ENCODE assay signal across 2 cellular contexts in the genomic region with DNA sequence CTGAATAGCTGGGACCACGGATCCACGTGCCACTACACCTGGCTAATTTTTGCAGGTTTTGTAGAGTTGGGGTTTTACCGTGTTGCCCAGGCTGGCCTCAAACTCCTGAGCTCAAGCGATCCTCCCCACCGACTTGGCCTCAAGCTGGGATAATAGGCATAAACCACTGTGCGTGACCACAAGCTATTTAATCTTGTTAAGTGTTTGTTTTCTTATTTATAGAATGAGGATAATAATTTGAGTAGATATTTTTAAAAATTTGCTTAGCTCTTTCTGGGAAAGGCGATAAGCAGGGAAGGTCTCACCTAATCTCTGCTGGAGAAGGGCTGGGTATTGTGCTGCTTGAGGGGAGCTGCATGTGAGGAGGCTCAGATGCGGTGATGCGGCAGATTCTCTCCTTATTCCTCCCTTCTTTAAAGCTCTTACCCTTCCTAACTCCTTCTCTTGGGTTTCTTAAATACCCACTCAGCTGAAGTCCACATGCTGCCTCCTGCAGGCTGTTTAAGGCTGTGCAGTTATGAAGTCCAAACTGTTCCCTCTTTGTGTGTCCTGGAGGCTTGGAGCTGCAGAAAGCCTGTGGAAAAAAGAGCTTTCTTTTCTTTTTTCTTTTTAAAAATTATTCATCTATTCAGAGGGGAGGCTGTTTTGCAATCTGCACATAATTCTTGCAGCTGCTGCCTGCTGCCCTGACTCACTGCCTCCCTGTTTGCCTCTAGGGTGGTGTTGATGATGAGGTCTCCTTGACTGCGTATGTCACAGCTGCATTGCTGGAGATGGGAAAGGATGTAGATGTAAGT.
TF ChIP-seq lines count a peak whose summit lies in the region.

No MANE protein-coding gene starts in this region.

TF ChIP-seq in Ishikawa, 13 proteins besides CTCF, POLR2A, EP300 and RAD21 (continued from another document):
- TF ChIP-seq ZBTB7A (IDR thresholded peaks at IDR 0.05; ENCODE audit: low read depth) (no peak), YY1 (IDR thresholded peaks at IDR 0.05; ENCODE audit: low read depth) (no peak), TEAD4 (IDR thresholded peaks at IDR 0.05) (no peak), EGR1 (IDR thresholded peaks at IDR 0.05) (no peak), TCF12 (IDR thresholded peaks at IDR 0.05; ENCODE audit: low read depth) (no peak), CREB1 (IDR thresholded peaks at IDR 0.05; ENCODE audit: low read depth) (no peak)
- TF ChIP-seq, protein P1, sequence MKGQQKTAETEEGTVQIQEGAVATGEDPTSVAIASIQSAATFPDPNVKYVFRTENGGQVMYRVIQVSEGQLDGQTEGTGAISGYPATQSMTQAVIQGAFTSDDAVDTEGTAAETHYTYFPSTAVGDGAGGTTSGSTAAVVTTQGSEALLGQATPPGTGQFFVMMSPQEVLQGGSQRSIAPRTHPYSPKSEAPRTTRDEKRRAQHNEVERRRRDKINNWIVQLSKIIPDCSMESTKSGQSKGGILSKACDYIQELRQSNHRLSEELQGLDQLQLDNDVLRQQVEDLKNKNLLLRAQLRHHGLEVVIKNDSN (IDR thresholded peaks at IDR 0.05): no peak
- TF ChIP-seq, protein P2, sequence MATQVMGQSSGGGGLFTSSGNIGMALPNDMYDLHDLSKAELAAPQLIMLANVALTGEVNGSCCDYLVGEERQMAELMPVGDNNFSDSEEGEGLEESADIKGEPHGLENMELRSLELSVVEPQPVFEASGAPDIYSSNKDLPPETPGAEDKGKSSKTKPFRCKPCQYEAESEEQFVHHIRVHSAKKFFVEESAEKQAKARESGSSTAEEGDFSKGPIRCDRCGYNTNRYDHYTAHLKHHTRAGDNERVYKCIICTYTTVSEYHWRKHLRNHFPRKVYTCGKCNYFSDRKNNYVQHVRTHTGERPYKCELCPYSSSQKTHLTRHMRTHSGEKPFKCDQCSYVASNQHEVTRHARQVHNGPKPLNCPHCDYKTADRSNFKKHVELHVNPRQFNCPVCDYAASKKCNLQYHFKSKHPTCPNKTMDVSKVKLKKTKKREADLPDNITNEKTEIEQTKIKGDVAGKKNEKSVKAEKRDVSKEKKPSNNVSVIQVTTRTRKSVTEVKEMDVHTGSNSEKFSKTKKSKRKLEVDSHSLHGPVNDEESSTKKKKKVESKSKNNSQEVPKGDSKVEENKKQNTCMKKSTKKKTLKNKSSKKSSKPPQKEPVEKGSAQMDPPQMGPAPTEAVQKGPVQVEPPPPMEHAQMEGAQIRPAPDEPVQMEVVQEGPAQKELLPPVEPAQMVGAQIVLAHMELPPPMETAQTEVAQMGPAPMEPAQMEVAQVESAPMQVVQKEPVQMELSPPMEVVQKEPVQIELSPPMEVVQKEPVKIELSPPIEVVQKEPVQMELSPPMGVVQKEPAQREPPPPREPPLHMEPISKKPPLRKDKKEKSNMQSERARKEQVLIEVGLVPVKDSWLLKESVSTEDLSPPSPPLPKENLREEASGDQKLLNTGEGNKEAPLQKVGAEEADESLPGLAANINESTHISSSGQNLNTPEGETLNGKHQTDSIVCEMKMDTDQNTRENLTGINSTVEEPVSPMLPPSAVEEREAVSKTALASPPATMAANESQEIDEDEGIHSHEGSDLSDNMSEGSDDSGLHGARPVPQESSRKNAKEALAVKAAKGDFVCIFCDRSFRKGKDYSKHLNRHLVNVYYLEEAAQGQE (IDR thresholded peaks at IDR 0.05; ENCODE audit: low read depth): no peak
- TF ChIP-seq, protein P3, sequence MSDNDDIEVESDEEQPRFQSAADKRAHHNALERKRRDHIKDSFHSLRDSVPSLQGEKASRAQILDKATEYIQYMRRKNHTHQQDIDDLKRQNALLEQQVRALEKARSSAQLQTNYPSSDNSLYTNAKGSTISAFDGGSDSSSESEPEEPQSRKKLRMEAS (IDR thresholded peaks at IDR 0.05): no peak
TF ChIP-seq in Ishikawa: peak in this region for 0.

TF ChIP-seq in endothelial cell of umbilical vein, 7 proteins besides CTCF, POLR2A, EP300 and RAD21:
- TF ChIP-seq, protein P3 (IDR thresholded peaks at IDR 0.05; ENCODE audit: insufficient read depth, insufficient read length): no peak
- TF ChIP-seq EZH2 (IDR thresholded peaks at IDR 0.05; ENCODE audit: borderline replicate concordance, low read depth, low read length, severe bottlenecking): no peak
- no peak for TF ChIP-seq POLR2AphosphoS5 (IDR thresholded peaks at IDR 0.05; ENCODE audit: insufficient read depth, low read depth, low read length)
- TF ChIP-seq FOS (IDR thresholded peaks at IDR 0.05; ENCODE audit: borderline replicate concordance, insufficient read depth, low read length): no peak
- no peak for TF ChIP-seq MYC (IDR thresholded peaks at IDR 0.05; ENCODE audit: low read depth, low read length)
- TF ChIP-seq GATA2 (IDR thresholded peaks at IDR 0.05; ENCODE audit: insufficient read depth, insufficient read length, low read depth, low read length): no peak
- no peak for TF ChIP-seq JUN (IDR thresholded peaks at IDR 0.05; ENCODE audit: borderline replicate concordance, insufficient read depth, insufficient read length, low read depth)
